Comparison of ENCODE assay signal across 1 cellular context in the genomic region with DNA sequence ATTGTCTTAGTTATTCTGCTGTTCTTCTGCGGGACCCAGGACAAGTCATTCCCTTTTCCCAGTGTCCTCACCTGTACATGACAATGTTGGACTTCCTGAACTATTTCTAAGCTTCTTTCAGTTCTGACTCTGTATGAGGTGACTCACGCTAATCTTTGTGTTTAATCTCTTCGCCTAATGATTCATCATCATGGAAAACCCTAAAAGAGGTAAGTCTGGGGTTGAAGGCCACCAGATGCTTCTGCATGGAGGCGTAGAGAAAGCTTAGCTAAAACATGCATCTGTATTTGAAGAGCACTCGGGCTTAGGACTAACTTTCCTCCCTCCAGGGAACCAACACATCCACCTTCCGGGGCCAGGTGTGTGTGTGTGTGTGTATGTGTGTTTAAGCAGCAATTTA.
TF ChIP-seq lines count a peak whose summit lies in the region.

No MANE protein-coding gene starts in this region.

TF ChIP-seq in endothelial cell of umbilical vein, 7 proteins besides CTCF, POLR2A, EP300 and RAD21:
- TF ChIP-seq POLR2AphosphoS5 (IDR thresholded peaks at IDR 0.05; ENCODE audit: insufficient read depth, low read depth, low read length) (no peak), GATA2 (IDR thresholded peaks at IDR 0.05; ENCODE audit: insufficient read depth, insufficient read length, low read depth, low read length) (peak; percentile 13)
